Comparison of ENCODE assay signal across 11 cellular contexts in the genomic region with DNA sequence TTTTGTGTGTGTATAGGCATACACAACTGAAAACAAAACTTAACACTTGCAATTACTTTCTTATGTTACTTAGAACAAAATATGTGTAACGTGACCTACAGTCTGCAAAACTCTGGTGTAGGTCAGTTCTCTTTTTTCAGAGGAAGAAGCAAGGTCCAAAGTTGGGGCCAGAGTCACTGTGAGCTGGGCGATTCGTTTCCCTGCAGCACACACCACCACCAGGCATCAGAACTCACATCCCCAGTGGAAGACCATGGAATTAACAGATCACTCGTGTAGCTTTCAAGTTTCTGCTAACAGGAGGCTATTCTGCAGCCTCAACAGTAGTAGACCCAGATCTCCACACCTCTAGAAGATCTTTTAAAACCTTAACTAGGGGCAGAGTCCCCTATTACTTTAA. TPM values are rescaled to one million over a fixed set of nuclear protein-coding genes. Genes with fewer than 3 reads are reported as not detected.
A peak's percentile ranks its signal among the peaks of the same experiment; 100 is the strongest.
DNase-seq lines count a peak whose midpoint lies in the region; ATAC-seq, FAIRE-seq and TF ChIP-seq lines count a peak whose summit lies in the region.
"Had no signal": no experiment of that assay in that cellular context is flagged by ENCODE, and none has a peak within 500 bp of the region (broad histone marks: within the 10 kb centered on the region; RNA-seq: fewer than 3 reads in every experiment).

No MANE protein-coding gene starts in this region.

- no peak for TF ChIP-seq RAD21 in GM12878 (IDR thresholded peaks at IDR 0.05; ENCODE audit: insufficient read depth, low read depth, low read length)
- no peak for TF ChIP-seq RAD21 in HepG2 (CRISPR knock-in tag; IDR thresholded peaks at IDR 0.05)

- H3K36me3 ChIP-seq in GM12878 (ENCODE audit: control insufficient read depth in 2 of 2, insufficient read depth in 2 of 2, low read length in 1 of 2) (peaks cover 9 to 21% of the 10 kb centered on the region in 2 experiments), HepG2 (replicated peaks in 1 of 2; ENCODE audit: control insufficient read depth in 1 of 2, insufficient read depth in 2 of 2, low read length in 2 of 2) (peaks cover 5 to 59% of the 10 kb centered on the region in 2 experiments; a peak in 4 of 5 replicates)

- DNase-seq in DMS 273 (lab: John Stamatoyannopoulos, UW; ENCODE audit: unreplicated experiment) (peak; percentile 48), DMS 273 treated with DMSO at 0.1 percent for 48 hours (lab: John Stamatoyannopoulos, UW) (no peak), GM12878 (ENCODE audit: low read depth, low spot score) (no peak), HepG2 (ENCODE audit: low spot score) (peak; percentile 20), substantia nigra (lab: John Stamatoyannopoulos, UW) (peak in 6 of 49 donors; percentile 15 to 44 (median 20))
- DNase-seq: OCI-M1 had no signal

- POLR2A ChIA-PET in GM12878 (lab: Charles Lee) (interaction anchor here (0.8 to 3.7 kb wide), 6 partner anchors 10 to 34 kb away, joined by 3 to 77 read pairs (median 4); partner anchors contain the start of gene ANP32A), HepG2 (lab: Yijun Ruan, JAX) (interaction anchor here (0.9 to 1.4 kb wide), 2 partner anchors 22 to 24 kb away, joined by 3 read pairs; no protein-coding TSS in a partner anchor)

- H2AFZ ChIP-seq in GM12878 (ENCODE audit: control insufficient read depth, low read depth, low read length) (no peak overlapping the region), HepG2 (ENCODE audit: low read length) (no peak overlapping the region)

- H3K4me2 ChIP-seq in GM12878 (ENCODE audit: control insufficient read depth, insufficient read depth), result peak overlapping the region; percentile 94
- 0 out of 2 replicates have a peak overlapping the region, but pooled peaks have one; percentile 4 for H3K4me2 ChIP-seq in HepG2 (ENCODE audit: low read depth, low read length)

- CTCF ChIA-PET in GM12878 (lab: Yijun Ruan, JAX) (interaction anchor here (1.3 to 3.0 kb wide), 8 partner anchors 10 to 80 kb away, joined by 3 to 24 read pairs (median 10); no protein-coding TSS in a partner anchor), HepG2 (lab: Yijun Ruan, JAX; ENCODE audit: low intra/inter-chr PET ratio, low total read pairs) (no interaction called here)

- no TSS peak for BruUV-seq in GM12878 (replicated peaks; lab: Mats Ljungman, UMichigan)
- no TSS peak for BruUV-seq in HepG2 (replicated peaks; lab: Mats Ljungman, UMichigan)

- H3K4me3 ChIP-seq in GM12878 (peak overlapping the region; percentile 60; the same call in 1 of the 2 replicates), HepG2 (replicated peaks in 1 of 3; ENCODE audit: insufficient read depth in 1 of 3, low read depth in 2 of 3, low read length in 3 of 3) (no peak overlapping the region)

- H3K27ac ChIP-seq in GM12878 (ENCODE audit: control insufficient read depth, insufficient read depth) (peak overlapping the region; percentile 72), HepG2 (ENCODE audit: extremely low read length, insufficient read depth, low read length) (peak overlapping the region; percentile 43), substantia nigra (ENCODE audit: low read depth, low read length, poor library complexity, severe bottlenecking) (peak overlapping the region; percentile 99)
- H3K27ac ChIP-seq: 22Rv1 had no signal

- ATAC-seq in GM12878, result peak; percentile 25
- ATAC-seq in HepG2, result peak; percentile 80
- no peak for ATAC-seq in GM19395 (IDR thresholded peaks at IDR 0.05; ENCODE audit: unreplicated experiment)
- ATAC-seq in GM18873 (IDR thresholded peaks at IDR 0.05; ENCODE audit: low FRiP score, unreplicated experiment), result no peak
- no peak for ATAC-seq in HG03135 (IDR thresholded peaks at IDR 0.05; ENCODE audit: unreplicated experiment)

- TF ChIP-seq POLR2A in GM12878 (IDR thresholded peaks at IDR 0.05; ENCODE audit: low read depth, low read length) (no peak), HepG2 (IDR thresholded peaks at IDR 0.05; ENCODE audit: insufficient read depth in 1 of 2, low read depth in 2 of 2, low read length in 2 of 2) (no peak)

- peaks cover 15% of the 10 kb centered on the region for H4K20me1 ChIP-seq in GM12878 (ENCODE audit: control insufficient read depth, insufficient read depth)
- H4K20me1 ChIP-seq in HepG2 (ENCODE audit: insufficient read depth, low read length), result peaks cover 96% of the 10 kb centered on the region

- H3K27me3 ChIP-seq in GM12878 (replicated peaks in 1 of 2; ENCODE audit: control insufficient read depth in 2 of 2, insufficient read depth in 2 of 2, low read length in 1 of 2), result no peaks in the 10 kb centered on the region
- H3K27me3 ChIP-seq in HepG2 (ENCODE audit: control insufficient read depth in 1 of 2, insufficient read depth in 2 of 2, low read length in 2 of 2), result no peaks in the 10 kb centered on the region

- in situ Hi-C loops in GM12878 (cut with MboI), result no loop called here
- in situ Hi-C loops in HepG2 (cut with HindIII; ENCODE audit: extremely low pct_ligation_motif_present, low pct_unique_long_range_greater_than_20kb), result no loop called here

- RAD21 ChIA-PET in GM12878 (lab: Charles Lee; ENCODE audit: unreplicated experiment), result interaction anchor here (0.9 to 3.0 kb wide), 7 partner anchors 11 to 120 kb away, joined by 3 to 56 read pairs (median 4); no protein-coding TSS in a partner anchor

- H3K4me1 ChIP-seq in GM12878 (ENCODE audit: control insufficient read depth, insufficient read depth, low read length) (peaks cover 88% of the 10 kb centered on the region), HepG2 (ENCODE audit: insufficient read depth, low read length) (peaks cover 56% of the 10 kb centered on the region)

- FAIRE-seq in GM12878 (lab: Jason Lieb, UNC), result no peak
- FAIRE-seq in HepG2 (lab: Jason Lieb, UNC), result peak; percentile 47
- FAIRE-seq: colon had no signal

- H3K9me3 ChIP-seq in GM12878 (replicated peaks; ENCODE audit: control insufficient read depth, insufficient read depth, low read length) (no peaks in the 10 kb centered on the region), HepG2 (ENCODE audit: low read length) (no peaks in the 10 kb centered on the region)

- TF ChIP-seq EP300 in GM12878 (IDR thresholded peaks at IDR 0.05; ENCODE audit: borderline replicate concordance in 1 of 2, control insufficient read depth in 1 of 2, low read depth in 2 of 2, low read length in 2 of 2) (no peak), HepG2 (IDR thresholded peaks at IDR 0.05; ENCODE audit: low read depth in 2 of 2, low read length in 2 of 2) (no peak), HepG2 (CRISPR knock-in tag; IDR thresholded peaks at IDR 0.05; ENCODE audit: borderline replicate concordance) (no peak)

- 2% methylated on average over 4 of the region's 4 CpGs for WGBS in GM12878 (ENCODE audit: insufficient coverage, insufficient replicate concordance, low lambda C conversion rate, missing lambda C conversion rate)
- 49% methylated on average over 4 of the region's 4 CpGs for WGBS in HepG2 (ENCODE audit: low lambda C conversion rate)

- H3K79me2 ChIP-seq in GM12878 (ENCODE audit: control insufficient read depth, insufficient read depth, low read length), result peaks cover 99% of the 10 kb centered on the region
- H3K79me2 ChIP-seq in HepG2 (ENCODE audit: insufficient read depth, low read length), result peaks cover 100% of the 10 kb centered on the region

- SMC1A ChIA-PET in GM12878 (lab: Charles Lee; ENCODE audit: uncharacterized antibody, unreplicated experiment), result interaction anchor here (0.6 to 3.1 kb wide), 11 partner anchors 11 to 312 kb away, joined by 3 to 67 read pairs (median 5); no protein-coding TSS in a partner anchor

- TF ChIP-seq CTCF in GM12878 (IDR thresholded peaks at IDR 0.05 in 2 of 3, conservative IDR thresholded peaks at IDR 0.05 in 1 of 3; ENCODE audit: control insufficient read depth in 2 of 3, extremely low read depth in 1 of 3, insufficient read depth in 1 of 3, low read depth in 3 of 3, low read length in 3 of 3) (no peak), HepG2 (CRISPR knock-in tag; IDR thresholded peaks at IDR 0.05) (no peak)

- peak overlapping the region; percentile 67 for H3K9ac ChIP-seq in GM12878 (ENCODE audit: control insufficient read depth, insufficient read depth, low read length)
- no peak overlapping the region for H3K9ac ChIP-seq in HepG2 (ENCODE audit: insufficient read depth, low read depth, low read length)

- intact Hi-C loops in GM12878 (cut with micrococcal nuclease; ENCODE audit: unreplicated experiment), result loop anchor here (1.0 kb wide), 1 partner anchor 22 kb away; no protein-coding TSS in a partner anchor
- intact Hi-C loops in HepG2 (cut with micrococcal nuclease; ENCODE audit: unreplicated experiment), result no loop called here

RNA-seq across cellular contexts. Expression of gene ANP32A, which starts 25.8 kb away (rescaled TPM):
- total RNA-seq in GM12878 (2013; cell fraction: nucleolus; rRNA removed), result 115 and 122 TPM in 2 replicates
- total RNA-seq in GM12878 (2014; rRNA removed) (113 and 115 TPM in 2 replicates), GM12878 (2014; rRNA removed; fragmentation: Illumina TruSeq; extraction: Trizol) (232 and 235 TPM in 2 replicates), GM12878 (2021) (227 and 244 TPM in 2 replicates), HepG2 (2016; rRNA removed; fragmentation: Illumina TruSeq; extraction: Trizol) (206 and 323 TPM in 2 replicates)
- polyA plus RNA-seq in GM12878 (2011; ENCODE audit: low read depth), result 105 TPM
- polyA plus RNA-seq in GM12878 (2011; rRNA removed) (170 and 224 TPM in 2 replicates), GM12878 (2014; fragmentation: Illumina TruSeq; extraction: Trizol) (666 and 753 TPM in 2 replicates), GM12878 (2014; fragmentation: Nextera tagmentation; extraction: Ambion mirVana) (10 to 100 TPM; 29.6 to 35.3 TPM), GM12878 (2014; rRNA removed) (247 and 261 TPM in 2 replicates), GM12878 (2016; fragmentation: Nextera tagmentation; extraction: Ambion mirVana) (100 to 1,000 TPM; 232 to 271 TPM), HepG2 (2011; rRNA removed) (49.3 and 60.6 TPM in 2 replicates)
- 77.2 and 86.6 TPM in 2 replicates for polyA plus RNA-seq in GM12878 (2011; cell fraction: cytosol; rRNA removed)
- 56.0 and 69.4 TPM in 2 replicates for polyA plus RNA-seq in GM12878 (2011; cell fraction: nucleus; rRNA removed)
- polyA plus RNA-seq in GM12878 (2012), result 179 and 207 TPM in 2 replicates
- 62.1 and 70.0 TPM in 2 replicates for polyA minus RNA-seq in GM12878 (2011; rRNA and poly(A)+ RNA removed)
- polyA minus RNA-seq in GM12878 (2011; cell fraction: cytosol; rRNA and poly(A)+ RNA removed), result 39.3 and 49.7 TPM in 2 replicates
- polyA minus RNA-seq in GM12878 (2011; cell fraction: nucleus; rRNA and poly(A)+ RNA removed), result 31.4 and 59.3 TPM in 2 replicates
- total RNA-seq in HepG2 (2016; cell fraction: cytosol; rRNA removed; fragmentation: Illumina TruSeq; extraction: Trizol; ENCODE audit: low read depth), result 20.6 and 23.7 TPM in 2 replicates
- total RNA-seq in HepG2 (2016; cell fraction: insoluble cytoplasmic fraction; rRNA removed; fragmentation: Illumina TruSeq; extraction: Trizol), result 211 and 312 TPM in 2 replicates
- total RNA-seq in HepG2 (2016; cell fraction: membrane; rRNA removed; fragmentation: Illumina TruSeq; extraction: Trizol), result 33.5 and 37.5 TPM in 2 replicates
- total RNA-seq in HepG2 (2016; cell fraction: nucleus; rRNA removed; fragmentation: Illumina TruSeq; extraction: Trizol), result 81.8 and 84.7 TPM in 2 replicates
- polyA plus RNA-seq in HepG2 (2011; cell fraction: cytosol; rRNA removed), result 28.0 and 36.6 TPM in 2 replicates
- polyA plus RNA-seq in HepG2 (2011; cell fraction: nucleus; rRNA removed), result 25.1 and 25.6 TPM in 2 replicates
- 144 and 186 TPM in 2 replicates for polyA plus RNA-seq in HepG2 (2012)
- 21.7 and 22.0 TPM in 2 replicates for polyA plus RNA-seq in HepG2 (2016; cell fraction: cytosol; fragmentation: Illumina TruSeq; extraction: Trizol; ENCODE audit: low read depth)
- 513 and 558 TPM in 2 replicates for polyA plus RNA-seq in HepG2 (2016; cell fraction: insoluble cytoplasmic fraction; fragmentation: Illumina TruSeq; extraction: Trizol; ENCODE audit: low read depth)
- 26.3 and 31.3 TPM in 2 replicates for polyA plus RNA-seq in HepG2 (2016; cell fraction: membrane; fragmentation: Illumina TruSeq; extraction: Trizol; ENCODE audit: low read depth)
- 158 and 180 TPM in 2 replicates for polyA plus RNA-seq in HepG2 (2016; cell fraction: nucleus; fragmentation: Illumina TruSeq; extraction: Trizol; ENCODE audit: insufficient read depth, low read depth)
- polyA minus RNA-seq in HepG2 (2011; rRNA and poly(A)+ RNA removed; ENCODE audit: low replicate concordance), result 22.9 and 64.5 TPM in 2 replicates
- 29.8 and 35.1 TPM in 2 replicates for polyA minus RNA-seq in HepG2 (2011; cell fraction: cytosol; rRNA and poly(A)+ RNA removed)
- 54.8 and 55.4 TPM in 2 replicates for polyA minus RNA-seq in HepG2 (2011; cell fraction: nucleus; rRNA and poly(A)+ RNA removed)

Comparison
In these comparisons a context has a peak if more than half of its experiments do, and no peak if none do; other contexts are left out.
1. DNase-seq: peak in DMS 273 (single experiment) and HepG2 (single experiment); none in DMS 273 treated with DMSO at 0.1 percent for 48 hours (single experiment) and GM12878 (single experiment).
2. ATAC-seq: peak in GM12878 (single experiment) and HepG2 (single experiment); none in GM19395 (single experiment), GM18873 (single experiment) and HG03135 (single experiment).
3. H3K27ac ChIP-seq: peak in every context shown above with its lines; median percentile 99 in substantia nigra; 72 in GM12878; 43 in HepG2.